ENCODE assay signal across 13 cellular contexts in the genomic region with DNA sequence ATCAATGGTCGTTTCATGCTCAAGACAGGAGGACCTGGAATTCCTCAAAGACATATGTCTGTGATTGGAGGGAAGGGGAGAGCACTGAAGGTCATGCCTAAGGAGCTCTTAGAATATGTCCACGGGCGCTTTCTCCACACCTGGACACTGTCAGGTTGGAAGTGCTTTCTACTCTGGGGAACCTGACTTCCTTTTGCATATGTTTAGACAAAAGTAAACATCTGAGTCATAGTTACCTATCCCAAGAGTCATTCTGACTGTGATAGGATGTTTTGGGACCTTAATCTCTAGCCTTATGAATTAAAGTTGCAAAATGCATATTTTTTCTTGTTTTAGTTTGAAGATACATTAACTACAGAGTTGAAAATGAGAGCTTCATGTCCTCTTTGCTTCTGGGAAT.
"Had no signal": no experiment of that assay in that cellular context is flagged by ENCODE, and none has a peak within 500 bp of the region (broad histone marks: within the 10 kb centered on the region; RNA-seq: fewer than 3 reads in every experiment).

No MANE protein-coding gene starts in this region.

- H3K27ac ChIP-seq: breast epithelium, left ventricle myocardium inferior, right atrium auricular region had no signal

- H3K4me1 ChIP-seq: breast epithelium had no signal

- DNase-seq: activated CD4-positive, alpha-beta T cell treated with anti-CD3 and anti-CD28 coated beads, Interleukin-2, amount 50 U/mL, for 4 hours; activated CD4-positive, CD25-positive, alpha-beta regulatory T cell treated with anti-CD3 and anti-CD28 coated beads, Interleukin-2, amount 50 U/mL, for 72 hours; activated naive CD4-positive, alpha-beta T cell; activated T-cell treated with anti-CD3 and anti-CD28 coated beads for 4 hours; dermis blood vessel endothelial cell; effector memory CD8-positive, alpha-beta T cell; left ventricle myocardium inferior; natural killer cell; stimulated activated naive CD8-positive, alpha-beta T cell treated with anti-CD3 and anti-CD28 coated beads, Interleukin-15, Interleukin-2, amounts not matched to agents 100 U/mL and 50 U/mL, for 24 hours; T-helper 9 cell had no signal

- H3K36me3 ChIP-seq: breast epithelium, left ventricle myocardium inferior, right atrium auricular region had no signal

- H3K27me3 ChIP-seq: breast epithelium, right atrium auricular region had no signal

- ATAC-seq: effector memory CD8-positive, alpha-beta T cell; natural killer cell; stimulated activated naive CD8-positive, alpha-beta T cell treated with anti-CD3 and anti-CD28 coated beads, Interleukin-15, Interleukin-2, amounts not matched to agents 100 U/mL and 50 U/mL, for 24 hours had no signal

- H3K4me3 ChIP-seq: breast epithelium, left ventricle myocardium inferior, right atrium auricular region, skin epidermis had no signal

- H3K9me3 ChIP-seq: breast epithelium, left ventricle myocardium inferior, right atrium auricular region had no signal
